Comparison of ENCODE assay signal across 13 cellular contexts in the genomic region with DNA sequence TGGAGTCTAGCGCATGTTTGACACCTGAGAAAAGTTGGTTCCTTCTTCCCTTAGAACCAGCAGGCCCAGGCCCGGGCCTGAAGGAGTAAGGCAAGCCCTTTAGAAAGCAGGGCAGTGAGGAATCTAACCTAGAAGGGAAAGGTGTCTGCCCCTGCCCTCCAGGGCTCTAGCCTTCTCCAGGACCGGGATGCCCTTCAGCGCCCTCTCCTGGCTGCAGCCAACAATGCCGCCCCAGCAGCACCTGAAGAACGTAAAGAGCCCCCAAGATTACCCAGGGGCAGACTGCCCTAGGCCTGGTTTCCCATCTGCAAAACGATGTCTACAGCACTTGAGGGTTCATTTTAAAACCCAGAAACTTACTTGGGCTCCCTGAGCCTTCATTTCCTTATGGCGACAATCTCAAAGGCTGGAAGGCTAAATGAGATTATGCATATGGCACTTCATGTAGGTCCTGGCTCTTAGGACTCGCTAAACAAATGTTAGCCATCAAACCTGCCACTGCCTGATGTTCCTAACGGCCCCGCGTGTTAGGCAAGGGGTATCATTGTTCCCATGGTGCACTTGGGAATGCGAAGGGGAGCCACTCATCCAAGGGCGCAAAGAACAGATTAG.
DNase-seq lines count a peak whose midpoint lies in the region; ATAC-seq and TF ChIP-seq lines count a peak whose summit lies in the region.
"Had no signal": no experiment of that assay in that cellular context is flagged by ENCODE, and none has a peak within 500 bp of the region (broad histone marks: within the 10 kb centered on the region; RNA-seq: fewer than 3 reads in every experiment).

No MANE protein-coding gene starts in this region.

- no peaks in the 10 kb centered on the region for H3K9me3 ChIP-seq in BE2C
- peaks cover 1% of the 10 kb centered on the region for H3K9me3 ChIP-seq in endodermal cell (ENCODE audit: control insufficient read depth, low read length)
- no peaks in the 10 kb centered on the region for H3K9me3 ChIP-seq in suprapubic skin
- H3K9me3 ChIP-seq: breast epithelium had no signal

- POLR2A ChIA-PET in naive thymus-derived CD8-positive, alpha-beta T cell (lab: Charles Lee) = no interaction called here

- H3K4me3 Mint-ChIP-seq in endodermal cell = no peak overlapping the region
- H3K4me3 Mint-ChIP-seq in naive thymus-derived CD8-positive, alpha-beta T cell = no peak overlapping the region

- H3K27ac Mint-ChIP-seq in endodermal cell = no peak overlapping the region
- no peak overlapping the region for H3K27ac Mint-ChIP-seq in naive thymus-derived CD8-positive, alpha-beta T cell

- no peak overlapping the region for H3K9ac ChIP-seq in endodermal cell (ENCODE audit: extremely low read depth, low read length, poor library complexity, severe bottlenecking)

- H3K27me3 Mint-ChIP-seq in endodermal cell (ENCODE audit: insufficient read depth) = peaks cover 10% of the 10 kb centered on the region
- peaks cover 6 to 35% (median 27%) of the 10 kb centered on the region in 5 donors for H3K27me3 Mint-ChIP-seq in naive thymus-derived CD8-positive, alpha-beta T cell

- intact Hi-C loops in lower leg skin (cut with DNase I; ENCODE audit: low total_unique reads) = no loop called here

- no peaks in the 10 kb centered on the region for H3K36me3 Mint-ChIP-seq in endodermal cell (ENCODE audit: low read depth)
- peaks cover 0 to 7% (median 0%) of the 10 kb centered on the region in 3 donors for H3K36me3 Mint-ChIP-seq in naive thymus-derived CD8-positive, alpha-beta T cell

- H3K27ac ChIP-seq in endodermal cell (ENCODE audit: low read depth, low read length) (no peak overlapping the region), suprapubic skin (no peak overlapping the region)
- H3K27ac ChIP-seq: breast epithelium, HL-60, spleen had no signal

- H3K27me3 ChIP-seq in BE2C (no peaks in the 10 kb centered on the region), GM06990 (replicated peaks; ENCODE audit: control insufficient read depth, insufficient read depth, low read length) (no peaks in the 10 kb centered on the region; the same call in none of the 2 replicates), endodermal cell (ENCODE audit: control insufficient read depth, insufficient read depth, low read length, poor library complexity, severe bottlenecking) (no peaks in the 10 kb centered on the region), suprapubic skin (peaks cover 33% of the 10 kb centered on the region)

- H3K36me3 ChIP-seq in BE2C (no peaks in the 10 kb centered on the region), GM06990 (ENCODE audit: control insufficient read depth, insufficient read depth, low read length) (no peaks in the 10 kb centered on the region), endodermal cell (ENCODE audit: control insufficient read depth, insufficient read depth, low read length) (no peaks in the 10 kb centered on the region), suprapubic skin (no peaks in the 10 kb centered on the region)
- H3K36me3 ChIP-seq: breast epithelium, spleen had no signal

- ATAC-seq in naive thymus-derived CD8-positive, alpha-beta T cell = no peak
- no peak for ATAC-seq in HG03354 (IDR thresholded peaks at IDR 0.05; ENCODE audit: poor library complexity, severe bottlenecking, unreplicated experiment)

- WGBS in endodermal cell (ENCODE audit: insufficient coverage in 1 of 2, insufficient read length in 1 of 2), 2 experiments = 50 to 54% methylated on average over 14 of the region's 14 CpGs
- 42% methylated on average over 11 of the region's 14 CpGs for WGBS in suprapubic skin
- 54 to 59% methylated on average over 14 of the region's 14 CpGs for WGBS in lower leg skin, 2 donors

- peaks cover 2% of the 10 kb centered on the region for H3K9me3 Mint-ChIP-seq in endodermal cell
- H3K9me3 Mint-ChIP-seq in naive thymus-derived CD8-positive, alpha-beta T cell = peaks cover 0 to 12% (median 2%) of the 10 kb centered on the region in 9 donors

- TF ChIP-seq EP300 in suprapubic skin (IDR thresholded peaks at IDR 0.05) = no peak

- H3K4me3 ChIP-seq in BE2C (ENCODE audit: low read depth, low read length) = no peak overlapping the region
- H3K4me3 ChIP-seq in GM06990 (replicated peaks; ENCODE audit: low read depth, low read length) = no peak overlapping the region
- H3K4me3 ChIP-seq in endodermal cell (ENCODE audit: low read length) = no peak overlapping the region
- H3K4me3 ChIP-seq in suprapubic skin = no peak overlapping the region
- no peak overlapping the region for H3K4me3 ChIP-seq in lower leg skin (ENCODE audit: low read depth, poor library complexity, severe bottlenecking)
- H3K4me3 ChIP-seq: breast epithelium, spleen had no signal

- DNase-seq in BE2C = peak; percentile 43
- no peak for DNase-seq in GM06990 (ENCODE audit: extremely low read depth, insufficient read length)
- peak; percentile 7 for DNase-seq in NCI-H1105 treated with DMSO at 0.1 percent for 48 hours (lab: John Stamatoyannopoulos, UW)
- peak; percentile 95 for DNase-seq in endodermal cell
- no peak for DNase-seq in naive thymus-derived CD8-positive, alpha-beta T cell
- no peak for DNase-seq in suprapubic skin (ENCODE audit: low spot score in 2 of 2)
- DNase-seq in lower leg skin (ENCODE audit: low spot score in 2 of 2) = no peak
- DNase-seq: activated CD4-positive, alpha-beta T cell treated with anti-CD3 and anti-CD28 coated beads, Interleukin-2, amount 50 U/mL, for 1 hour; NCI-H774; spleen had no signal

- H3K4me1 ChIP-seq in BE2C = no peaks in the 10 kb centered on the region
- H3K4me1 ChIP-seq in endodermal cell (ENCODE audit: control insufficient read depth, insufficient read depth, low read length) = no peaks in the 10 kb centered on the region
- H3K4me1 ChIP-seq in suprapubic skin = no peaks in the 10 kb centered on the region
- H3K4me1 ChIP-seq: breast epithelium, spleen had no signal

- H3K4me1 Mint-ChIP-seq in endodermal cell = peaks cover 14% of the 10 kb centered on the region
- H3K4me1 Mint-ChIP-seq in naive thymus-derived CD8-positive, alpha-beta T cell = no peaks in the 10 kb centered on the region

- no peak for TF ChIP-seq POLR2A in suprapubic skin (IDR thresholded peaks at IDR 0.05)
- TF ChIP-seq POLR2A in lower leg skin (IDR thresholded peaks at IDR 0.05) = no peak

- peak; percentile 63 for TF ChIP-seq CTCF in BE2C (IDR thresholded peaks at IDR 0.05; ENCODE audit: low read depth, low read length)
- TF ChIP-seq CTCF in GM06990 (IDR thresholded peaks at IDR 0.05; ENCODE audit: insufficient read depth, low read length, poor library complexity, severe bottlenecking) = peak; percentile 72
- TF ChIP-seq CTCF in endodermal cell (conservative IDR thresholded peaks at IDR 0.05) = peak; percentile 97
- TF ChIP-seq CTCF in suprapubic skin (IDR thresholded peaks at IDR 0.05) = peak in 1 of 2 donors; percentile 14
- no peak for TF ChIP-seq CTCF in lower leg skin (IDR thresholded peaks at IDR 0.05)

Comparison
In these comparisons a context has a peak if more than half of its experiments do, and no peak if none do; other contexts are left out.
1. DNase-seq: peak in BE2C (single experiment), NCI-H1105 treated with DMSO at 0.1 percent for 48 hours (single experiment) and endodermal cell (single experiment); none in GM06990 (single experiment), naive thymus-derived CD8-positive, alpha-beta T cell (0 of 10), suprapubic skin (0 of 2) and lower leg skin (0 of 2).
2. CTCF ChIP-seq: peak in BE2C (single experiment), GM06990 (single experiment) and endodermal cell (single experiment); none in lower leg skin (0 of 3).